Comparison of ENCODE assay signal across 24 cellular contexts in the genomic region with DNA sequence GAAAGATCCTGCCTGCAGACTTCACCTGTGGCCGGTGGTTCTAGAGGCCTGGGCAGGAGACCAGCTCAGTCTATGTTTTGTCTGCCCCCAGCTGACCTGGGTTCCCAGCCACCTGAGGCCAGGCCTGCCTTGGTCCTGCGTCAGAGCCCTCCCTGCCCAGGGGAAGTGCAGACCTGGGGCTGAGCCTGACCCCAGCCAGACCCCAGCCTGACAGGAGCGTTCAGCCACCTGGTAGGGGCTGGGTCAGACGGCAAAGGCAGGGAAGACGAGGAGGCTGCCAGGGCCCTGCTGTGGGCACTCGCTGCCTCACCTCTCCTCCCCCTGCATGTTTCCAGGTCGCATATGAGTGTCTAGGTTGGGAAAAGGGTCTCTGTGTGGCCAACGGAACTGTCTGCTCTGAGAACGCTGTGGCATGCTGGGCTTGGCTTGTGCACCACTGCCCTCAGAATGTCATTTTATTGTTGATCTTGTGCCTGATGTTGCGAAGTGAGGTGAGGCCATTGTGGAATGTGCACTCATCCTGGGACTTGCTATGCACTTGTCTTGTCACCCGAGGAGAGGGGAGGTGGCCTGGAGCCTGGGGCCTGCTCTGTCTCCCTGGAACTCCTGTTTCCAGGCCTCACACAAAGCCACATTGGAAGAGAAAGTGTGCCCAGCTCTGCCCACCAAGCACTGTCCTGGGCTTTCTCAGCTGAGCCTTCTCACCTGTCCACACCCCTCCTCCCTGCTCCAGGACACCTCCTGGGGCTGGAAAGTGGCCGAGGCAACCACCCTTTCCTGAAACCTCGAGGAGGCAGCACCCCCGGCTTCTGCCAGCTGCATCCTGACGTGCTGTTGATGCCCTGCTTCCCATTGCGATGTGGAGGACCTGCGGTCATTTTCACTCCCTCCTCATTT. TPM values are rescaled to one million over a fixed set of nuclear protein-coding genes. Genes with fewer than 3 reads are reported as not detected.
DNase-seq lines count a peak whose midpoint lies in the region; ATAC-seq, FAIRE-seq and TF ChIP-seq lines count a peak whose summit lies in the region.
"Had no signal": no experiment of that assay in that cellular context is flagged by ENCODE, and none has a peak within 500 bp of the region (broad histone marks: within the 10 kb centered on the region; RNA-seq: fewer than 3 reads in every experiment).

No MANE protein-coding gene starts in this region.

- H2BK20ac ChIP-seq in H1 (ENCODE audit: low read length) = no peak overlapping the region; the same call in 1 of the 2 replicates

- peaks cover 14% of the 10 kb centered on the region for H3K27me3 Mint-ChIP-seq in neural crest cell (ENCODE audit: low read depth)

- no peak overlapping the region; the same call in 1 of the 2 replicates for H2AK5ac ChIP-seq in H1 (ENCODE audit: low read depth, low read length)

- H2BK15ac ChIP-seq in H1 (ENCODE audit: low read length) = peak overlapping the region; percentile 47; the same call in 1 of the 2 replicates

- H3K56ac ChIP-seq in H1 (replicated peaks; ENCODE audit: insufficient read length, low read depth, low read length) = no peak overlapping the region

- ATAC-seq in GM21619 (IDR thresholded peaks at IDR 0.05; ENCODE audit: unreplicated experiment) = no peak
- ATAC-seq: HCT116 had no signal

- peak overlapping the region; percentile 24; the same call in 1 of the 2 replicates for H3K18ac ChIP-seq in H1 (ENCODE audit: extremely low read depth, low read length)

- POLR2A ChIA-PET in H1 (lab: Charles Lee; ENCODE audit: partially characterized antibody) (interaction anchor here (1.1 kb wide), 1 partner anchor 10 kb away, joined by 4 read pairs; no protein-coding TSS in a partner anchor), GM10248 (lab: Yijun Ruan, JAX) (no interaction called here)

- CTCF ChIA-PET in H1 (lab: Charles Lee; ENCODE audit: partially characterized antibody) (interaction anchor here (0.7 to 4.2 kb wide), 11 partner anchors 9 to 80 kb away, joined by 3 to 28 read pairs (median 4); a partner anchor contains a TSS), GM10248 (lab: Yijun Ruan, JAX) (interaction anchor here (0.9 to 1.2 kb wide), 3 partner anchors 10 to 76 kb away, joined by 3 read pairs; no protein-coding TSS in a partner anchor)

- FAIRE-seq in H1 (lab: Jason Lieb, UNC) = no peak
- FAIRE-seq: kidney had no signal

- TF ChIP-seq EP300 in H1 (IDR thresholded peaks at IDR 0.05; ENCODE audit: borderline replicate concordance in 1 of 2, low read depth in 2 of 2, low read length in 2 of 2) = no peak

- no peak overlapping the region for H3K4me3 Mint-ChIP-seq in neural crest cell
- H3K4me3 Mint-ChIP-seq: B cell; brain; CD8-positive, alpha-beta memory T cell; stimulated activated naive CD8-positive, alpha-beta T cell treated with anti-CD3 and anti-CD28 coated beads, Interleukin-15, Interleukin-2, amounts not matched to agents 100 ng/mL and 50 ng/mL, for 24 hours had no signal

- no peak overlapping the region for H4K5ac ChIP-seq in H1 (ENCODE audit: insufficient read length, low read depth, low read length)

- peak overlapping the region; percentile 8; the same call in 1 of the 2 replicates for H3K27ac ChIP-seq in H1 (ENCODE audit: low read depth, low read length)
- H3K27ac ChIP-seq in thyroid gland = peak overlapping the region in 2 of 3 donors; percentile 35 to 55
- H3K27ac ChIP-seq: tibial artery had no signal

- H3K79me2 ChIP-seq in H1 (ENCODE audit: control insufficient read depth in 1 of 2, insufficient read depth in 2 of 2, low read length in 2 of 2) = no peaks in the 10 kb centered on the region; a peak in 1 of 4 replicates

- no peak overlapping the region for H3K23ac ChIP-seq in H1 (ENCODE audit: insufficient read length)

- H3K4me2 ChIP-seq in H1 (ENCODE audit: insufficient read depth in 1 of 2, low read depth in 2 of 2, low read length in 2 of 2) = no peak overlapping the region

- H3K4me1 ChIP-seq in H1 (replicated peaks in 1 of 4; ENCODE audit: control insufficient read depth in 3 of 4, insufficient read depth in 4 of 4, low read length in 3 of 4) (peaks cover 3 to 19% (median 10%) of the 10 kb centered on the region in 4 experiments), thyroid gland (peaks cover 7 to 16% of the 10 kb centered on the region in 2 donors)
- H3K4me1 ChIP-seq: tibial artery had no signal

- TF ChIP-seq CTCF in H1 (IDR thresholded peaks at IDR 0.05; ENCODE audit: control extremely low read depth in 1 of 3, insufficient read depth in 1 of 3, low read depth in 1 of 3, low read length in 3 of 3) (no peak), neural crest cell (conservative IDR thresholded peaks at IDR 0.05) (no peak), thyroid gland (IDR thresholded peaks at IDR 0.05) (no peak), GM10248 (IDR thresholded peaks at IDR 0.05; ENCODE audit: control extremely low read depth, extremely low read depth, low read depth, missing control alignments) (no peak)

- peak; percentile 42 to 46 for DNase-seq in SHP77 (lab: John Stamatoyannopoulos, UW)
- DNase-seq in SHP77 treated with DMSO at 0.1 percent for 48 hours (lab: John Stamatoyannopoulos, UW) = no peak
- no peak for DNase-seq in H1 (ENCODE audit: low read depth in 1 of 2, low spot score in 2 of 2)
- no peak for DNase-seq in neural crest cell (ENCODE audit: low read depth, low spot score)
- DNase-seq in thyroid gland = peak; percentile 38 to 44
- DNase-seq in GM10248 (ENCODE audit: extremely low spot score) = no peak
- no peak for DNase-seq in NCI-H2107 (lab: John Stamatoyannopoulos, UW)
- DNase-seq: activated CD4-positive, alpha-beta T cell treated with anti-CD3 and anti-CD28 coated beads, Interleukin-2, amount 50 U/mL, for 1 hour; activated naive CD4-positive, alpha-beta T cell treated with Interleukin-2 at 50 U/mL for 16 hours; activated T-cell treated with anti-CD3 and anti-CD28 coated beads, Interleukin-2, amount 50 U/mL, for 48 hours; CD8-positive, alpha-beta memory T cell; kidney; NCI-H1105; NCI-H2029 treated with DMSO at 0.1 percent for 48 hours; NK-92 treated with Interleukin-12 subunit alpha and Interleukin-12 subunit beta, amount 100 ng/mL, for 24 hours; SW 1271; T1000 had no signal

- peaks cover 2 to 3% of the 10 kb centered on the region in 2 experiments for H4K20me1 ChIP-seq in H1 (replicated peaks in 1 of 2; ENCODE audit: control insufficient read depth in 1 of 2, insufficient read depth in 2 of 2, low read length in 2 of 2)

- H3K4me3 ChIP-seq in H1 (ENCODE audit: extremely low read depth in 1 of 4, insufficient read depth in 2 of 4, low read depth in 3 of 4, low read length in 4 of 4) (no peak overlapping the region), thyroid gland (replicated peaks in 1 of 3) (no peak overlapping the region)
- H3K4me3 ChIP-seq: tibial artery had no signal

- H3K14ac ChIP-seq in H1 (ENCODE audit: insufficient read length) = no peak overlapping the region

- 82% methylated on average over 17 of the region's 17 CpGs; no CpG with 5 or more reads in 1 of the 2 experiments for WGBS in H1 (ENCODE audit: extremely low coverage in 1 of 2, insufficient coverage in 1 of 2, insufficient read length in 1 of 2, insufficient replicate concordance in 2 of 2, low coverage in 1 of 2, low lambda C conversion rate in 2 of 2, missing lambda C conversion rate in 1 of 2), 2 experiments
- WGBS in thyroid gland, 2 donors = 62 to 72% methylated on average over 10 to 13 of the region's 17 CpGs

- no peaks in the 10 kb centered on the region for H3K9me3 Mint-ChIP-seq in neural crest cell
- H3K9me3 Mint-ChIP-seq: CD8-positive, alpha-beta memory T cell; stimulated activated naive CD8-positive, alpha-beta T cell treated with anti-CD3 and anti-CD28 coated beads, Interleukin-15, Interleukin-2, amounts not matched to agents 100 ng/mL and 50 ng/mL, for 24 hours had no signal

- peak overlapping the region; percentile 2 for H3K27ac Mint-ChIP-seq in neural crest cell (ENCODE audit: unreplicated experiment)
- H3K27ac Mint-ChIP-seq: B cell; brain; CD8-positive, alpha-beta memory T cell; stimulated activated naive CD8-positive, alpha-beta T cell treated with anti-CD3 and anti-CD28 coated beads, Interleukin-15, Interleukin-2, amounts not matched to agents 100 ng/mL and 50 ng/mL, for 24 hours had no signal

- no peaks in the 10 kb centered on the region for H3K23me2 ChIP-seq in H1 (ENCODE audit: low read depth, low read length)

- H3K36me3 ChIP-seq in H1 (ENCODE audit: control insufficient read depth in 2 of 4, insufficient read depth in 4 of 4, low read length in 3 of 4) = no peaks in the 10 kb centered on the region
- no peaks in the 10 kb centered on the region for H3K36me3 ChIP-seq in thyroid gland
- H3K36me3 ChIP-seq: tibial artery had no signal

- no peak overlapping the region for H4K91ac ChIP-seq in H1 (replicated peaks; ENCODE audit: insufficient read length, low read length)

- H2BK120ac ChIP-seq in H1 (replicated peaks; ENCODE audit: low read depth, low read length) = no peak overlapping the region

- no peak overlapping the region for H2BK12ac ChIP-seq in H1 (ENCODE audit: low read depth, low read length)

- no peak overlapping the region; a peak in 1 of 7 replicates for H3K9ac ChIP-seq in H1 (replicated peaks in 1 of 4; ENCODE audit: extremely low read depth in 1 of 4, low read depth in 3 of 4, low read length in 3 of 4)

- no peak for TF ChIP-seq RAD21 in H1 (IDR thresholded peaks at IDR 0.05 in 1 of 2, conservative IDR thresholded peaks at IDR 0.05 in 1 of 2; ENCODE audit: low read depth in 2 of 2, low read length in 2 of 2)

- intact Hi-C loops in thyroid gland (cut with DNase I) = no loop called here

- H3K4ac ChIP-seq in H1 (replicated peaks; ENCODE audit: insufficient read length, low read depth, low read length) = no peak overlapping the region

- no peaks in the 10 kb centered on the region for H3K36me3 Mint-ChIP-seq in neural crest cell (ENCODE audit: low read depth)
- H3K36me3 Mint-ChIP-seq: brain; CD8-positive, alpha-beta memory T cell had no signal

- peak overlapping the region; percentile 63 for H2BK5ac ChIP-seq in H1 (ENCODE audit: low read depth, low read length)

- H3K27me3 ChIP-seq in H1 (replicated peaks in 1 of 4; ENCODE audit: control insufficient read depth in 3 of 4, extremely low read depth in 1 of 4, insufficient read depth in 3 of 4, low read length in 3 of 4) (no peaks in the 10 kb centered on the region), thyroid gland (no peaks in the 10 kb centered on the region)

- no peak for TF ChIP-seq POLR2A in H1 (IDR thresholded peaks at IDR 0.05; ENCODE audit: control extremely low read depth in 1 of 2, low read depth in 2 of 2, low read length in 2 of 2)
- TF ChIP-seq POLR2A in thyroid gland (IDR thresholded peaks at IDR 0.05) = no peak

- no peaks in the 10 kb centered on the region for H3K79me1 ChIP-seq in H1 (ENCODE audit: low read depth, low read length)

- H3K9me3 ChIP-seq in H1 (ENCODE audit: insufficient read depth in 2 of 2, low read depth in 1 of 2, low read length in 1 of 2) (no peaks in the 10 kb centered on the region), thyroid gland (no peaks in the 10 kb centered on the region)
- H3K9me3 ChIP-seq: tibial artery had no signal

- H4K8ac ChIP-seq in H1 (ENCODE audit: extremely low read depth, insufficient read depth, low read length) = no peak overlapping the region

- peaks cover 46% of the 10 kb centered on the region for H3K4me1 Mint-ChIP-seq in neural crest cell
- H3K4me1 Mint-ChIP-seq: B cell; CD8-positive, alpha-beta memory T cell had no signal

- no peak overlapping the region for H2AFZ ChIP-seq in H1 (ENCODE audit: low read length)

RNA-seq across cellular contexts. Expression of a gene that starts 15.2 kb away (rescaled TPM):
- 22.9 and 24.4 TPM in 2 replicates for total RNA-seq in H1 (2021; fragmentation: NEBNext Ultra II Directional; extraction: Animal tissue kit (Norgen Biotek cat#: 25700))
- polyA plus RNA-seq in H1 (2011; rRNA removed) = 10.1 and 15.9 TPM in 2 replicates
- polyA plus RNA-seq in H1 (2011; cell fraction: cytosol; rRNA removed) = 13.8 TPM
- 82.6 TPM for polyA plus RNA-seq in H1 (2011; cell fraction: nucleus; rRNA removed)
- 16.2 to 22.1 TPM (median 19.9 TPM) in 4 replicates for polyA plus RNA-seq in H1 (2012, experiment 1 of 2)
- polyA plus RNA-seq in H1 (2012, experiment 2 of 2) = 10.5 TPM
- polyA plus RNA-seq in H1 (2013, experiment 1 of 2) = 10.9 TPM
- polyA plus RNA-seq in H1 (2013, experiment 2 of 2) = 11.8 TPM
- polyA minus RNA-seq in H1 (2011; rRNA and poly(A)+ RNA removed) = 16.6 and 19.1 TPM in 2 replicates
- polyA minus RNA-seq in H1 (2011; cell fraction: cytosol; rRNA and poly(A)+ RNA removed) = 18.4 TPM
- polyA minus RNA-seq in H1 (2011; cell fraction: nucleus; rRNA and poly(A)+ RNA removed) = 40.8 TPM
- total RNA-seq in neural crest cell = 59.9 and 62.5 TPM in 2 replicates
- 10 to 100 TPM; 35.6 to 83.4 (median 43.6) TPM for total RNA-seq in thyroid gland
- total RNA-seq: M059J had no signal

Comparison
In these comparisons a context has a peak if more than half of its experiments do, and no peak if none do; other contexts are left out.
1. DNase-seq: peak in SHP77 (2 of 2) and thyroid gland (2 of 2); none in SHP77 treated with DMSO at 0.1 percent for 48 hours (single experiment), H1 (0 of 2), neural crest cell (single experiment), GM10248 (single experiment) and NCI-H2107 (single experiment).